In genomic region chr6:43468240-43468639, GRCh38 we compare ENCODE assay signal across 18 cellular contexts. TPM values are rescaled to one million over a fixed set of nuclear protein-coding genes. Genes with fewer than 3 reads are reported as not detected.
DNase-seq lines count a peak whose midpoint lies in the region; ATAC-seq and TF ChIP-seq lines count a peak whose summit lies in the region.
"Had no signal": no experiment of that assay in that cellular context is flagged by ENCODE, and none has a peak within 500 bp of the region (broad histone marks: within the 10 kb centered on the region; RNA-seq: fewer than 3 reads in every experiment).

No MANE protein-coding gene starts in this region.

- 67 to 81% methylated on average over 4 of the region's 4 CpGs for WGBS in lower leg skin, 2 donors

- no peak for TF ChIP-seq POLR2A in lower leg skin (IDR thresholded peaks at IDR 0.05)

- no peak for TF ChIP-seq CTCF in lower leg skin (IDR thresholded peaks at IDR 0.05)

- DNase-seq in NCI-H2171 (lab: John Stamatoyannopoulos, UW) (peak; percentile 7), NCI-H524 treated with DMSO at 0.1 percent for 48 hours (lab: John Stamatoyannopoulos, UW) (peak; percentile 41), left ventricle myocardium superior (no peak), lower leg skin (ENCODE audit: low spot score in 2 of 2) (no peak)
- DNase-seq: Calu3; CD8-positive, alpha-beta T cell; EL; H7; HFFc6; KBM-7; NCI-H1105 treated with DMSO at 0.1 percent for 48 hours; NCI-H187; NCI-H69; NK-92 treated with Interleukin-12 subunit alpha and Interleukin-12 subunit beta, amount 100 ng/mL, for 24 hours; Peyer's patch; SW 1271 had no signal

- H3K4me3 ChIP-seq in lower leg skin (ENCODE audit: low read depth, poor library complexity, severe bottlenecking), result no peak overlapping the region
- H3K4me3 ChIP-seq: BLaER1 treated with 17β-estradiol and CSF1 and Interleukin-3, amounts not matched to agents 10 nM and 100 nM; Peyer's patch had no signal

- ATAC-seq in left ventricle myocardium superior (peak; percentile 62), GM18867 (IDR thresholded peaks at IDR 0.05; ENCODE audit: unreplicated experiment) (no peak)
- ATAC-seq: CD8-positive, alpha-beta T cell had no signal

- intact Hi-C loops in left ventricle myocardium superior (cut with micrococcal nuclease), result no loop called here
- intact Hi-C loops in lower leg skin (cut with DNase I; ENCODE audit: low total_unique reads), result no loop called here

RNA-seq across cellular contexts. Expression of gene TJAP1, which starts 9.1 kb away (rescaled TPM):
- total RNA-seq in left ventricle myocardium superior (23.2 TPM), lower leg skin (10 to 100 TPM; 15.9 to 30.4 (median 23.8) TPM)

RNA-seq across cellular contexts. Expression of gene DLK2, which starts 12.9 kb away (rescaled TPM):
- total RNA-seq in left ventricle myocardium superior, result 1.2 TPM
- total RNA-seq in lower leg skin, result 10 to 100 TPM; 29.3 to 55.0 (median 39.4) TPM
- total RNA-seq: Peyer's patch had no signal

RNA-seq across cellular contexts. Expression of gene ABCC10, which starts 40.9 kb away (rescaled TPM):
- 11.5 TPM for total RNA-seq in left ventricle myocardium superior
- total RNA-seq in lower leg skin, result 10 to 100 TPM in 3 of 4 donors, 1 to 10 TPM in 1; 9.4 to 17.9 (median 15.9) TPM

RNA-seq across cellular contexts. Expression of gene LRRC73, which starts 41.9 kb away (rescaled TPM):
- 1.0 TPM for total RNA-seq in left ventricle myocardium superior
- total RNA-seq in lower leg skin, result under 1 TPM in 3 of 4 donors, not detected in 1; 0.36 to 0.53 (median 0.44) TPM
- total RNA-seq: H7 had no signal

RNA-seq across cellular contexts. Expression of gene YIPF3, which starts 48.5 kb away (rescaled TPM):
- total RNA-seq in left ventricle myocardium superior (63.0 TPM), lower leg skin (100 to 1,000 TPM in 1 of 4 donors, 10 to 100 TPM in 3; 82.6 to 119 (median 89.0) TPM)

Comparison
In these comparisons a context has a peak if more than half of its experiments do, and no peak if none do; other contexts are left out.
1. DNase-seq: peak in NCI-H2171 (single experiment) and NCI-H524 treated with DMSO at 0.1 percent for 48 hours (single experiment); none in left ventricle myocardium superior (single experiment) and lower leg skin (0 of 2).
2. RNA of gene DLK2, which starts 12.9 kb away (total RNA-seq): 29.3 to 55.0 TPM in lower leg skin; 1.2 TPM in left ventricle myocardium superior (single experiment); every median in the first group is over 10 times any median in the second.